In genomic region chr4:5926601-5927000, GRCh38 we compare ENCODE assay signal across 30 cellular contexts. TPM values are rescaled to one million over a fixed set of nuclear protein-coding genes. Genes with fewer than 3 reads are reported as not detected.
"Had no signal": no experiment of that assay in that cellular context is flagged by ENCODE, and none has a peak within 500 bp of the region (broad histone marks: within the 10 kb centered on the region; RNA-seq: fewer than 3 reads in every experiment).

No MANE protein-coding gene starts in this region.

- H3K27me3 ChIP-seq: ascending aorta, cardiac muscle cell, colonic mucosa had no signal

- H3K27ac ChIP-seq: ascending aorta, breast epithelium, cardiac muscle cell, colonic mucosa, epithelial cell of prostate, heart left ventricle had no signal

- ATAC-seq: activated CD4-positive, alpha-beta T cell treated with anti-CD3 and anti-CD28 coated beads for 36 hours; activated CD8-positive, alpha-beta memory T cell treated with anti-CD3 and anti-CD28 coated beads, Interleukin-2, amount 10 ng/mL, durations not matched to agents 7 days and 5 days; activated CD8-positive, alpha-beta T cell treated with anti-CD3 and anti-CD28 coated beads, Interleukin-2, amount 10 ng/mL, durations not matched to agents 7 days and 5 days; activated naive CD4-positive, alpha-beta T cell treated with anti-CD3 and anti-CD28 coated beads, Interleukin-2, amount 50 U/mL, for 72 hours; activated T-cell treated with anti-CD3 and anti-CD28 coated beads, Interleukin-2, amount 50 U/mL, for 72 hours; effector memory CD8-positive, alpha-beta T cell; heart left ventricle had no signal

- DNase-seq: activated CD4-positive, alpha-beta memory T cell treated with anti-CD3 and anti-CD28 coated beads for 36 hours; activated CD4-positive, alpha-beta T cell treated with anti-CD3 and anti-CD28 coated beads for 36 hours; activated CD4-positive, alpha-beta T cell treated with anti-CD3 and anti-CD28 coated beads, Interleukin-2, amount 10 ng/mL, durations not matched to agents 24 days and 14 days; activated CD4-positive, CD25-positive, alpha-beta regulatory T cell; activated CD4-positive, CD25-positive, alpha-beta regulatory T cell treated with anti-CD3 and anti-CD28 coated beads, Interleukin-2, amount 50 U/mL, for 72 hours; activated CD8-positive, alpha-beta memory T cell treated with anti-CD3 and anti-CD28 coated beads, Interleukin-2, amount 10 ng/mL, durations not matched to agents 7 days and 5 days; activated CD8-positive, alpha-beta memory T cell treated with anti-CD3 and anti-CD28 coated beads, Interleukin-2, amount 50 U/mL, for 4 hours; activated CD8-positive, alpha-beta T cell treated with anti-CD3 and anti-CD28 coated beads, Interleukin-2, amount 10 ng/mL, durations not matched to agents 7 days and 5 days; activated gamma-delta T cell; activated naive CD4-positive, alpha-beta T cell; activated naive CD4-positive, alpha-beta T cell treated with anti-CD3 and anti-CD28 coated beads, Interleukin-2, amount 10 ng/mL, durations not matched to agents 7 days and 5 days; activated naive CD8-positive, alpha-beta T cell treated with anti-CD3 and anti-CD28 coated beads, Interleukin-2, amount 10 ng/mL, durations not matched to agents 7 days and 5 days; activated T-cell treated with anti-CD3 and anti-CD28 coated beads for 4 hours; activated T-cell treated with anti-CD3 and anti-CD28 coated beads, Interleukin-2, amount 50 U/mL, for 24 hours; activated T-cell treated with anti-CD3 and anti-CD28 coated beads, Interleukin-2, amount 50 U/mL, for 72 hours; central memory CD4-positive, alpha-beta T cell; cerebellar nuclear complex; colonic mucosa; effector CD4-positive, alpha-beta T cell; effector memory CD8-positive, alpha-beta T cell; foreskin fibroblast; heart left ventricle; T-helper 2 cell had no signal

- H3K4me3 ChIP-seq: ascending aorta, breast epithelium, cardiac muscle cell, colonic mucosa, heart left ventricle had no signal

- H3K36me3 ChIP-seq: ascending aorta, breast epithelium, cardiac muscle cell, colonic mucosa, heart left ventricle had no signal

- H3K4me1 ChIP-seq: ascending aorta, breast epithelium, colonic mucosa, heart left ventricle had no signal

- H3K9me3 ChIP-seq: ascending aorta, breast epithelium, colonic mucosa, heart left ventricle had no signal

RNA-seq across cellular contexts. Expression of gene CRMP1, which starts 33.7 kb away (rescaled TPM):
- total RNA-seq: activated CD4-positive, alpha-beta memory T cell treated with anti-CD3 and anti-CD28 coated beads for 36 hours; activated CD4-positive, alpha-beta T cell treated with anti-CD3 and anti-CD28 coated beads for 36 hours; activated CD4-positive, alpha-beta T cell treated with anti-CD3 and anti-CD28 coated beads, Interleukin-2, amount 10 ng/mL, durations not matched to agents 24 days and 14 days; activated CD8-positive, alpha-beta memory T cell treated with anti-CD3 and anti-CD28 coated beads for 36 hours; activated CD8-positive, alpha-beta T cell treated with anti-CD3 and anti-CD28 coated beads, Interleukin-2, amount 10 ng/mL, durations not matched to agents 7 days and 5 days; activated naive CD4-positive, alpha-beta T cell treated with anti-CD3 and anti-CD28 coated beads, Interleukin-2, amount 50 U/mL, for 72 hours; activated naive CD8-positive, alpha-beta T cell treated with anti-CD3 and anti-CD28 coated beads, Interleukin-2, amount 10 ng/mL, durations not matched to agents 7 days and 5 days; activated T-cell treated with anti-CD3 and anti-CD28 coated beads, Interleukin-2, amount 50 U/mL, for 72 hours; endothelial cell of umbilical vein had no signal
